In the genomic region with DNA sequence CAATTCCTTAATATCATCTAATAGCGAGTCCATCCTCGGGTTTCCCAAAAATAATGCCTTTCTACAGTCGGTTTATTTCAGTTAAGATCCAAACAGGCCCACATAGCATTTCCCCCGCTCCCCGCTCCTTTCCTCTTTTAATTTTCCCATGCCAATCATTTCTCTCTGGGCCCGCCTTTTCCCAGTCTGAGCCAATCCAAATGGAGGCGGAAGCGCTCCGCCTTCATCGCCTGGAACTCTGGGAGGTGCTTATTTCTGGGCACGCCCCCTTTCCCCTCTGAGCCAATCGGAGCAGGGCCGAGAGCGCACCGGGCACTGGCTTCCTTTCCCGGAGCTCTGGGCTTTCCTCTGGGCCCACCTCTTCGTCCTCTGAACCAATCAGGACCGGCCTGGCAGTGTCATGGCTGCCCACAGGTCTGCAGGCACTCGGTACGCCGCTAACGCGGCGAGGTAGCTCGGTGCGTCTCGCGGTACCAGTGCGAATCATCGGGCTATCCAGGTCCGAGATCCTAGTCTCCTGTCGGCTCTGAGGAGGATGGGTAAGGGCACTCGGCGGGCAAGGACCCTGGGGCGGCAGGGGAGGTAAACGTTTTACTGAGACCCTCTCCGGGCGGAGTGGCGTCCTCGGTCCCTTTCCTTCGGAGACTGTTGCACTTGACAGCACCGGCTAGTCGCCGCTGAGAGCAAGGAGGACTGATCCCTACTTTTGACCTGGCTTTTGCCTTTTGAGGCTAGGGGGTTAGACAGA, we compare ENCODE assay signal across 8 cellular contexts. TPM values are rescaled to one million over a fixed set of nuclear protein-coding genes. Genes with fewer than 3 reads are reported as not detected.
A peak's percentile ranks its signal among the peaks of the same experiment; 100 is the strongest.
DNase-seq lines count a peak whose midpoint lies in the region; ATAC-seq and TF ChIP-seq lines count a peak whose summit lies in the region.
"Not testable (repeated sequence)": the region's sequence is repeated elsewhere in the genome, so short reads cannot be mapped to it uniquely, and the experiment has no call there.

A gene with protein sequence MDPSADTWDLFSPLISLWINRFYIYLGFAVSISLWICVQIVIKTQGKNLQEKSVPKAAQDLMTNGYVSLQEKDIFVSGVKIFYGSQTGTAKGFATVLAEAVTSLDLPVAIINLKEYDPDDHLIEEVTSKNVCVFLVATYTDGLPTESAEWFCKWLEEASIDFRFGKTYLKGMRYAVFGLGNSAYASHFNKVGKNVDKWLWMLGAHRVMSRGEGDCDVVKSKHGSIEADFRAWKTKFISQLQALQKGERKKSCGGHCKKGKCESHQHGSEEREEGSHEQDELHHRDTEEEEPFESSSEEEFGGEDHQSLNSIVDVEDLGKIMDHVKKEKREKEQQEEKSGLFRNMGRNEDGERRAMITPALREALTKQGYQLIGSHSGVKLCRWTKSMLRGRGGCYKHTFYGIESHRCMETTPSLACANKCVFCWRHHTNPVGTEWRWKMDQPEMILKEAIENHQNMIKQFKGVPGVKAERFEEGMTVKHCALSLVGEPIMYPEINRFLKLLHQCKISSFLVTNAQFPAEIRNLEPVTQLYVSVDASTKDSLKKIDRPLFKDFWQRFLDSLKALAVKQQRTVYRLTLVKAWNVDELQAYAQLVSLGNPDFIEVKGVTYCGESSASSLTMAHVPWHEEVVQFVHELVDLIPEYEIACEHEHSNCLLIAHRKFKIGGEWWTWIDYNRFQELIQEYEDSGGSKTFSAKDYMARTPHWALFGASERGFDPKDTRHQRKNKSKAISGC (plus strand): TSS at position 390 of the 748 bp plus-strand sequence. CDS start 146 bp downstream, at position 536.

- POLR2A ChIA-PET in BJ (lab: Charles Lee) = not testable (repeated sequence)

- not testable (repeated sequence) for H3K27me3 ChIP-seq in BJ (ENCODE audit: control insufficient read depth, insufficient read depth, low read length)

- H3K4me3 ChIP-seq in BJ (ENCODE audit: low read depth, low read length) = peak within 1 kb of the TSS; percentile 61

- peak; percentile 84 for DNase-seq in BJ (ENCODE audit: low read depth)
- DNase-seq in NCI-H748 (lab: John Stamatoyannopoulos, UW; ENCODE audit: unreplicated experiment) = peak; percentile 98
- peak; percentile 98 for DNase-seq in activated CD4-positive, alpha-beta T cell treated with anti-CD3 and anti-CD28 coated beads, Interleukin-2, amount 50 U/mL, for 1 hour
- peak; percentile 98 for DNase-seq in dedifferentiated amniotic fluid mesenchymal stem cell (ENCODE audit: extremely low spot score)
- peak; percentile 99 for DNase-seq in left kidney (ENCODE audit: low read depth, low spot score)
- peak; percentile 98 to 99 for DNase-seq in stimulated activated CD4-positive, alpha-beta T cell treated with anti-CD3 and anti-CD28 coated beads, Interleukin-2, amount 100 ng/mL, for 24 hours

- not testable (repeated sequence) for H3K36me3 ChIP-seq in BJ (ENCODE audit: control insufficient read depth, insufficient read depth, low read length)

- ATAC-seq in GM19351 (IDR thresholded peaks at IDR 0.05; ENCODE audit: unreplicated experiment) (peak; percentile 87), HG03521 (IDR thresholded peaks at IDR 0.05; ENCODE audit: unreplicated experiment) (peak; percentile 85)

- CTCF ChIA-PET in BJ (lab: Yijun Ruan, JAX) = not testable (repeated sequence)

- TF ChIP-seq CTCF in BJ (IDR thresholded peaks at IDR 0.05; ENCODE audit: insufficient read depth, low read depth, low read length) = not testable (repeated sequence)

RNA-seq across cellular contexts. Expression of the gene that starts here (rescaled TPM):
- polyA plus RNA-seq in BJ (2011; rRNA removed) = 13.0 and 15.3 TPM in 2 replicates
- polyA minus RNA-seq in BJ (2011; rRNA and poly(A)+ RNA removed) = 12.9 and 16.7 TPM in 2 replicates

Comparison
In these comparisons a context has a peak if more than half of its experiments do, and no peak if none do; other contexts are left out.
1. Peak in every context shown above with its lines: DNase-seq, ATAC-seq and H3K4me3 ChIP-seq.